Comparison of ENCODE assay signal across 1 cellular context in genomic region chr13:97257228-97257755, GRCh38.
TF ChIP-seq lines count a peak whose summit lies in the region.

No MANE protein-coding gene starts in this region.

TF ChIP-seq in HCT116, 20 proteins besides CTCF, POLR2A, EP300 and RAD21 (continued from another document):
- no peak for TF ChIP-seq POLR2AphosphoS5 (IDR thresholded peaks at IDR 0.05; ENCODE audit: low read depth, low read length)
- TF ChIP-seq YY1 (IDR thresholded peaks at IDR 0.05; ENCODE audit: extremely low read depth, insufficient replicate concordance, low read depth, low read length), result no peak
- TF ChIP-seq ELF1 (IDR thresholded peaks at IDR 0.05; ENCODE audit: borderline replicate concordance, low read depth), result no peak
- TF ChIP-seq CBX3 (IDR thresholded peaks at IDR 0.05; ENCODE audit: low read depth), result no peak
- no peak for TF ChIP-seq SRF (IDR thresholded peaks at IDR 0.05; ENCODE audit: low read depth)
- TF ChIP-seq EZH2phosphoT487 (IDR thresholded peaks at IDR 0.05; ENCODE audit: borderline replicate concordance), result no peak
- TF ChIP-seq JUND (IDR thresholded peaks at IDR 0.05), result no peak
- TF ChIP-seq REST (IDR thresholded peaks at IDR 0.05; ENCODE audit: low read depth), result no peak
- no peak for TF ChIP-seq ZFX (IDR thresholded peaks at IDR 0.05)
- no peak for TF ChIP-seq TCF7L2 (IDR thresholded peaks at IDR 0.05; ENCODE audit: borderline replicate concordance, extremely low read depth, insufficient read depth, insufficient read length)
- no peak for TF ChIP-seq ATF3 (IDR thresholded peaks at IDR 0.05)
- TF ChIP-seq EGR1 (IDR thresholded peaks at IDR 0.05; ENCODE audit: low read depth), result no peak
